Comparison of ENCODE assay signal across 8 cellular contexts in genomic region chr5:157464518-157465171, GRCh38. TPM values are rescaled to one million over a fixed set of nuclear protein-coding genes. Genes with fewer than 3 reads are reported as not detected.
DNase-seq lines count a peak whose midpoint lies in the region; ATAC-seq, FAIRE-seq and TF ChIP-seq lines count a peak whose summit lies in the region.

No MANE protein-coding gene starts in this region.

- H3K27me3 ChIP-seq in small intestine (ENCODE audit: control insufficient read depth in 2 of 2, insufficient read depth in 2 of 2, low read length in 2 of 2): no peaks in the 10 kb centered on the region

- peak overlapping the region in 1 of 2 donors; percentile 77 for H3K27ac ChIP-seq in small intestine (ENCODE audit: low read depth in 1 of 2, low read length in 1 of 2)

- H3K9me3 ChIP-seq in small intestine (ENCODE audit: control insufficient read depth, low read depth): no peaks in the 10 kb centered on the region

- no peaks in the 10 kb centered on the region for H3K36me3 ChIP-seq in small intestine (ENCODE audit: control insufficient read depth in 2 of 2, insufficient read depth in 2 of 2, low read length in 2 of 2)

- DNase-seq in NOMO-1 treated with DMSO at 0.1 percent for 48 hours (lab: John Stamatoyannopoulos, UW; ENCODE audit: unreplicated experiment) (peak; percentile 92), left colon (peak; percentile 14 to 37), small intestine (no peak), NCI-H1436 (lab: John Stamatoyannopoulos, UW) (no peak)
- peak in 1 of 2 donors; percentile 62 for DNase-seq in activated naive CD4-positive, alpha-beta T cell treated with anti-CD3 and anti-CD28 coated beads, Interleukin-2, amount 50 U/mL, for 72 hours (ENCODE audit: low spot score in 2 of 2)
- DNase-seq in stimulated activated naive B cell treated with anti-CD40 and anti-IgM and Interleukin-4, amounts not matched to agents 10 μg/mL and 1 μg/mL and 100 μg/mL, for 72 hours: no peak

- peaks cover 29 to 60% of the 10 kb centered on the region in 2 donors for H3K4me1 Mint-ChIP-seq in stimulated activated naive B cell treated with anti-CD40 and anti-IgM and Interleukin-4, amounts not matched to agents 10 μg/mL and 1 μg/mL and 100 μg/mL, for 72 hours

- intact Hi-C loops in left colon (cut with DNase I, micrococcal nuclease): no loop called here

- H3K27me3 Mint-ChIP-seq in stimulated activated naive B cell treated with anti-CD40 and anti-IgM and Interleukin-4, amounts not matched to agents 10 μg/mL and 1 μg/mL and 100 μg/mL, for 72 hours: no peaks in the 10 kb centered on the region

- FAIRE-seq in small intestine (lab: Jason Lieb, UNC): no peak

- peaks cover 0 to 32% of the 10 kb centered on the region in 2 donors for H3K36me3 Mint-ChIP-seq in activated naive CD4-positive, alpha-beta T cell treated with anti-CD3 and anti-CD28 coated beads, Interleukin-2, amount 50 U/mL, for 72 hours
- H3K36me3 Mint-ChIP-seq in stimulated activated naive B cell treated with anti-CD40 and anti-IgM and Interleukin-4, amounts not matched to agents 10 μg/mL and 1 μg/mL and 100 μg/mL, for 72 hours: peaks cover 12 to 32% of the 10 kb centered on the region in 2 donors

- 14 to 27% (median 18%) methylated on average over 4 of the region's 4 CpGs for WGBS in small intestine, 3 donors

- H3K4me1 ChIP-seq in small intestine (ENCODE audit: control insufficient read depth in 2 of 2, insufficient read depth in 1 of 2, low read depth in 1 of 2, low read length in 1 of 2): peaks cover 0 to 4% of the 10 kb centered on the region in 2 donors

- no peaks in the 10 kb centered on the region for H3K9me3 Mint-ChIP-seq in activated naive CD4-positive, alpha-beta T cell treated with anti-CD3 and anti-CD28 coated beads, Interleukin-2, amount 50 U/mL, for 72 hours
- H3K9me3 Mint-ChIP-seq in stimulated activated naive B cell treated with anti-CD40 and anti-IgM and Interleukin-4, amounts not matched to agents 10 μg/mL and 1 μg/mL and 100 μg/mL, for 72 hours: no peaks in the 10 kb centered on the region

- TF ChIP-seq POLR2A in GM18505 (IDR thresholded peaks at IDR 0.05; ENCODE audit: borderline replicate concordance, extremely low read depth, insufficient read depth, insufficient read length): peak; percentile 17

- H3K4me3 ChIP-seq in small intestine (ENCODE audit: low read depth in 1 of 2, low read length in 2 of 2): no peak overlapping the region

- H3K4me3 Mint-ChIP-seq in stimulated activated naive B cell treated with anti-CD40 and anti-IgM and Interleukin-4, amounts not matched to agents 10 μg/mL and 1 μg/mL and 100 μg/mL, for 72 hours: peak overlapping the region in 1 of 2 donors; percentile 10

- ATAC-seq in GM18505 (IDR thresholded peaks at IDR 0.05; ENCODE audit: unreplicated experiment): peak; percentile 72
- ATAC-seq in HG02571 (IDR thresholded peaks at IDR 0.05; ENCODE audit: unreplicated experiment): peak; percentile 78
- ATAC-seq in activated naive CD4-positive, alpha-beta T cell treated with anti-CD3 and anti-CD28 coated beads, Interleukin-2, amount 50 U/mL, for 72 hours: peak; percentile 96 to 97
- ATAC-seq in left colon: no peak
- ATAC-seq in stimulated activated naive B cell treated with anti-CD40 and anti-IgM and Interleukin-4, amounts not matched to agents 10 μg/mL and 1 μg/mL and 100 μg/mL, for 72 hours (replicated peaks): peak; percentile 70 to 77

- H3K27ac Mint-ChIP-seq in activated naive CD4-positive, alpha-beta T cell treated with anti-CD3 and anti-CD28 coated beads, Interleukin-2, amount 50 U/mL, for 72 hours: peak overlapping the region; percentile 87 to 88
- H3K27ac Mint-ChIP-seq in stimulated activated naive B cell treated with anti-CD40 and anti-IgM and Interleukin-4, amounts not matched to agents 10 μg/mL and 1 μg/mL and 100 μg/mL, for 72 hours: peak overlapping the region; percentile 72

RNA-seq across cellular contexts. Expression of gene NIPAL4, which starts 4.6 kb away (rescaled TPM):
- total RNA-seq in activated naive CD4-positive, alpha-beta T cell treated with anti-CD3 and anti-CD28 coated beads, Interleukin-2, amount 50 U/mL, for 72 hours: 1 to 10 TPM in 1 of 2 donors, under 1 TPM in 1; 0.30 to 3.9 TPM
- under 1 TPM in 1 of 2 donors, not detected in 1; 0.84 TPM for total RNA-seq in left colon
- under 1 TPM in 1 of 3 donors, not detected in 2; 0.10 TPM for polyA plus RNA-seq in small intestine

Comparison
In these comparisons a context has a peak if more than half of its experiments do, and no peak if none do; other contexts are left out.
1. DNase-seq: peak in NOMO-1 treated with DMSO at 0.1 percent for 48 hours (single experiment) and left colon (2 of 2); none in stimulated activated naive B cell treated with anti-CD40 and anti-IgM and Interleukin-4, amounts not matched to agents 10 μg/mL and 1 μg/mL and 100 μg/mL, for 72 hours (single experiment), small intestine (single experiment) and NCI-H1436 (single experiment).